1 cellular context compared by ENCODE assay signal in the genomic region with DNA sequence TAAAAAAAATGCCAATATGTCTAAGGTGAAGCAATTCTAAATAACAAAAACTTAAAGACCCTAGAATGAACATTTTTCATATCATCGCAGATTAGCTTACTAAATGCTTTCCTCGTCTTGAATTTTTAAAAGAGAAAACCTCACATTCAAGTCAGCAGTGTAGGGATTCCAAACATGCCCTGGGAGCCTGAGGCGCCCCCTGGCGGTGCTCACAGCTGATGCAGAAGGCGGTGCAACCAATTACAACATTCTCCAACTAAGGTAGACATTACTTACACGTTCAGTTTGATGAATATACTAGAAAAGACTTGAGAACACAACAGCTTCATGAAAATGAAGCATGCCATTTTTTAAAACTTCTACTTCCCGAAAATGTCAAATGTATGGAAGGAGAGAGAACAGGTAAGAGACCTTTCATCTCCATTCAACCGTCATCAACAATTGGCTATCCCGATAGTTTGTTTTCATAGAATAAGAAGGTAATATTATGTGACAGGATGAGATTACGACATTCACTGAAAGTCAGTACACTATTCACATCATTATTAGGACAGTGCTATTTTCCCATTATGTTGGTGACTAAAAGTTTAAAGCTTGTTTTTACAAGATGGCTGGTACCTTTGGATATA.
TF ChIP-seq lines count a peak whose summit lies in the region.

No MANE protein-coding gene starts in this region.

TF ChIP-seq in H1, 55 proteins besides CTCF, POLR2A, EP300 and RAD21:
- no peak for TF ChIP-seq RNF2 (IDR thresholded peaks at IDR 0.05; ENCODE audit: borderline replicate concordance, low read depth, low read length, missing control alignments, poor library complexity, severe bottlenecking)
- no peak for TF ChIP-seq CBX8 (IDR thresholded peaks at IDR 0.05; ENCODE audit: borderline replicate concordance, low read depth, low read length)
- TF ChIP-seq KDM5A (IDR thresholded peaks at IDR 0.05; ENCODE audit: low read length): no peak
- no peak for TF ChIP-seq POU5F1 (IDR thresholded peaks at IDR 0.05; ENCODE audit: low read depth, low read length)
- TF ChIP-seq ATF3 (IDR thresholded peaks at IDR 0.05; ENCODE audit: insufficient read depth, low read depth, low read length): no peak
- no peak for TF ChIP-seq MAFK (IDR thresholded peaks at IDR 0.05; ENCODE audit: low read depth, low read length)
- no peak for TF ChIP-seq MAX (IDR thresholded peaks at IDR 0.05)
- no peak for TF ChIP-seq POLR2AphosphoS5 (IDR thresholded peaks at IDR 0.05; ENCODE audit: low read depth, low read length)
- TF ChIP-seq YY1 (IDR thresholded peaks at IDR 0.05; ENCODE audit: low read depth, low read length): no peak
- no peak for TF ChIP-seq NRF1 (IDR thresholded peaks at IDR 0.05; ENCODE audit: low read depth, low read length)
- TF ChIP-seq KDM1A (IDR thresholded peaks at IDR 0.05; ENCODE audit: borderline replicate concordance, low read length): no peak
- no peak for TF ChIP-seq CTBP2 (IDR thresholded peaks at IDR 0.05; ENCODE audit: borderline replicate concordance, insufficient read depth, insufficient read length, low read length)
- TF ChIP-seq SRF (IDR thresholded peaks at IDR 0.05; ENCODE audit: low read depth, low read length): no peak
- no peak for TF ChIP-seq PHF8 (conservative IDR thresholded peaks at IDR 0.05; ENCODE audit: low read depth, low read length)
